17 cellular contexts compared by ENCODE assay signal in genomic region chr9:134525841-134526797, GRCh38.
DNase-seq lines count a peak whose midpoint lies in the region; ATAC-seq and TF ChIP-seq lines count a peak whose summit lies in the region.
"Had no signal": no experiment of that assay in that cellular context is flagged by ENCODE, and none has a peak within 500 bp of the region (broad histone marks: within the 10 kb centered on the region; RNA-seq: fewer than 3 reads in every experiment).

No MANE protein-coding gene starts in this region.

- peaks cover 19% of the 10 kb centered on the region for H3K9me3 ChIP-seq in BLaER1
- H3K9me3 ChIP-seq in right atrium auricular region, result peaks cover 0 to 26% of the 10 kb centered on the region in 2 donors
- peaks cover 7% of the 10 kb centered on the region for H3K9me3 ChIP-seq in skeletal muscle satellite cell (replicated peaks; ENCODE audit: low read length)
- H3K9me3 ChIP-seq in SJCRH30 (replicated peaks), result peaks cover 10% of the 10 kb centered on the region; the same call in 1 of the 2 replicates

- DNase-seq in cardiac fibroblast (ENCODE audit: low read depth in 2 of 2) (peak; percentile 40 to 58), right atrium auricular region (ENCODE audit: low spot score) (peak; percentile 68), SJCRH30 (no peak)
- DNase-seq in stimulated activated CD4-positive, alpha-beta T cell treated with anti-CD3 and anti-CD28 coated beads, Interleukin-12 subunit alpha, Interleukin-12 subunit beta, amount 100 ng/mL, for 4 hours, result no peak
- DNase-seq: CD4-positive, alpha-beta memory T cell; effector memory CD4-positive, alpha-beta T cell; NCI-H226; nucleus accumbens; PC-9; stimulated activated CD4-positive, alpha-beta T cell treated with anti-CD3 and anti-CD28 coated beads, Interleukin-1b, Interleukin-23, amount 100 ng/mL, for 48 hours; T-cell had no signal

- 0 out of 2 replicates have a peak, but pooled peaks cover 5% of the 10 kb centered on the region for H3K36me3 ChIP-seq in BLaER1
- no peaks in the 10 kb centered on the region for H3K36me3 ChIP-seq in right atrium auricular region
- H3K36me3 ChIP-seq in skeletal muscle satellite cell (ENCODE audit: insufficient read depth, low read length), result no peaks in the 10 kb centered on the region
- no peaks in the 10 kb centered on the region for H3K36me3 ChIP-seq in SJCRH30
- H3K36me3 ChIP-seq: ascending aorta had no signal

- peak overlapping the region; percentile 67 for H3K4me2 ChIP-seq in BLaER1
- peak overlapping the region; percentile 67 for H3K4me2 ChIP-seq in skeletal muscle satellite cell (ENCODE audit: low read length)
- H3K4me2 ChIP-seq: PC-9 had no signal

- H3K9ac ChIP-seq in BLaER1 (no peak overlapping the region; the same call in 1 of the 2 replicates), skeletal muscle satellite cell (ENCODE audit: low read depth, low read length) (no peak overlapping the region)

- H4K20me1 ChIP-seq in BLaER1, result no peaks in the 10 kb centered on the region

- H3K4me3 ChIP-seq in BLaER1 (no peak overlapping the region), cardiac fibroblast (replicated peaks in 1 of 2; ENCODE audit: low read depth in 2 of 2, low read length in 2 of 2) (no peak overlapping the region), right atrium auricular region (peak overlapping the region in 1 of 2 donors; percentile 17), skeletal muscle satellite cell (ENCODE audit: low read length) (peak overlapping the region; percentile 36), SJCRH30 (no peak overlapping the region)
- H3K4me3 ChIP-seq: ascending aorta, PC-9 had no signal

- TF ChIP-seq CTCF in cardiac fibroblast (IDR thresholded peaks at IDR 0.05; ENCODE audit: low read depth, low read length), result peak; percentile 29
- TF ChIP-seq CTCF in right atrium auricular region (IDR thresholded peaks at IDR 0.05), result no peak

- H3K27ac ChIP-seq in BLaER1 (no peak overlapping the region), right atrium auricular region (peak overlapping the region; percentile 59), SJCRH30 (no peak overlapping the region)
- H3K27ac ChIP-seq: ascending aorta, PC-9 had no signal

- 0 out of 2 replicates have a peak, but pooled peaks cover 3% of the 10 kb centered on the region for H3K27me3 ChIP-seq in BLaER1
- no peaks in the 10 kb centered on the region for H3K27me3 ChIP-seq in right atrium auricular region
- peaks cover 8% of the 10 kb centered on the region for H3K27me3 ChIP-seq in skeletal muscle satellite cell (ENCODE audit: control insufficient read depth, insufficient read depth, low read length)
- H3K27me3 ChIP-seq in SJCRH30, result peaks cover 5% of the 10 kb centered on the region; the same call in 1 of the 2 replicates
- H3K27me3 ChIP-seq: ascending aorta had no signal

- peaks cover 59% of the 10 kb centered on the region for H3K4me1 ChIP-seq in BLaER1
- no peaks in the 10 kb centered on the region for H3K4me1 ChIP-seq in right atrium auricular region
- H3K4me1 ChIP-seq in skeletal muscle satellite cell (ENCODE audit: control insufficient read depth, insufficient read depth, low read length), result peaks cover 16% of the 10 kb centered on the region
- H3K4me1 ChIP-seq in SJCRH30, result no peaks in the 10 kb centered on the region
- H3K4me1 ChIP-seq: ascending aorta had no signal

- ATAC-seq in GM21526 (IDR thresholded peaks at IDR 0.05; ENCODE audit: low FRiP score, unreplicated experiment), result no peak
- no peak for ATAC-seq in GM21786 (IDR thresholded peaks at IDR 0.05; ENCODE audit: unreplicated experiment)
- ATAC-seq: left lobe of liver, T-cell had no signal

Comparison
In these comparisons a context has a peak if more than half of its experiments do, and no peak if none do; other contexts are left out.
1. H3K27ac ChIP-seq: peak in right atrium auricular region (2 of 2); none in BLaER1 (single experiment) and SJCRH30 (single experiment).
2. DNase-seq: peak in cardiac fibroblast (2 of 2) and right atrium auricular region (single experiment); none in stimulated activated CD4-positive, alpha-beta T cell treated with anti-CD3 and anti-CD28 coated beads, Interleukin-12 subunit alpha, Interleukin-12 subunit beta, amount 100 ng/mL, for 4 hours (single experiment) and SJCRH30 (0 of 2).